ENCODE assay signal across 27 cellular contexts in genomic region chr7:14888904-14889482, GRCh38. TPM values are rescaled to one million over a fixed set of nuclear protein-coding genes. Genes with fewer than 3 reads are reported as not detected.
DNase-seq lines count a peak whose midpoint lies in the region; ATAC-seq and TF ChIP-seq lines count a peak whose summit lies in the region.
"Had no signal": no experiment of that assay in that cellular context is flagged by ENCODE, and none has a peak within 500 bp of the region (broad histone marks: within the 10 kb centered on the region; RNA-seq: fewer than 3 reads in every experiment).

No MANE protein-coding gene starts in this region.

- no peak overlapping the region for H3K4me3 Mint-ChIP-seq in HFFc6
- H3K4me3 Mint-ChIP-seq: activated CD4-positive, alpha-beta memory T cell treated with anti-CD3 and anti-CD28 coated beads for 36 hours; activated naive CD8-positive, alpha-beta T cell treated with anti-CD3 and anti-CD28 coated beads, Interleukin-2, amount 10 ng/mL, durations not matched to agents 7 days and 5 days; natural killer cell treated with Interleukin-12 subunit alpha and Interleukin-12 subunit beta and Interleukin-15 and Interleukin-18, amount 100 ng/mL, for 72 hours; stimulated activated memory B cell treated with anti-CD40 and anti-IgM and Interleukin-4, amounts not matched to agents 10 μg/mL and 1 μg/mL and 100 μg/mL, for 72 hours; T-cell had no signal

- no peak overlapping the region for H4K8ac ChIP-seq in mesendoderm (ENCODE audit: low read depth, low read length)

- H3K4me1 Mint-ChIP-seq in HFFc6 (ENCODE audit: low read depth) = peaks cover 12% of the 10 kb centered on the region
- H3K4me1 Mint-ChIP-seq: activated naive CD8-positive, alpha-beta T cell treated with anti-CD3 and anti-CD28 coated beads, Interleukin-2, amount 10 ng/mL, durations not matched to agents 7 days and 5 days; stimulated activated memory B cell treated with anti-CD40 and anti-IgM and Interleukin-4, amounts not matched to agents 10 μg/mL and 1 μg/mL and 100 μg/mL, for 72 hours; T-cell had no signal

- no peak overlapping the region for H3K27ac ChIP-seq in mesendoderm (ENCODE audit: low read depth, low read length)
- H3K27ac ChIP-seq: body of pancreas, left ventricle myocardium inferior, ovary, Peyer's patch, spleen, thoracic aorta, uterus had no signal

- H3K27ac Mint-ChIP-seq in HFFc6 = no peak overlapping the region
- H3K27ac Mint-ChIP-seq: activated CD4-positive, alpha-beta memory T cell treated with anti-CD3 and anti-CD28 coated beads for 36 hours; activated naive CD8-positive, alpha-beta T cell treated with anti-CD3 and anti-CD28 coated beads, Interleukin-2, amount 10 ng/mL, durations not matched to agents 7 days and 5 days; natural killer cell treated with Interleukin-12 subunit alpha and Interleukin-12 subunit beta and Interleukin-15 and Interleukin-18, amount 100 ng/mL, for 72 hours; stimulated activated memory B cell treated with anti-CD40 and anti-IgM and Interleukin-4, amounts not matched to agents 10 μg/mL and 1 μg/mL and 100 μg/mL, for 72 hours; T-cell had no signal

- H3K4me1 ChIP-seq in mesendoderm (ENCODE audit: control insufficient read depth, low read depth, low read length) (no peaks in the 10 kb centered on the region), mucosa of descending colon (ENCODE audit: low read depth) (no peaks in the 10 kb centered on the region)
- H3K4me1 ChIP-seq: body of pancreas, Peyer's patch, spleen, uterus had no signal

- no peaks in the 10 kb centered on the region for H3K79me1 ChIP-seq in mesendoderm (ENCODE audit: low read length)

- no peaks in the 10 kb centered on the region for H3K27me3 ChIP-seq in mesendoderm (ENCODE audit: insufficient read depth, low read length, poor library complexity)
- H3K27me3 ChIP-seq: ovary, Peyer's patch, spleen, uterus had no signal

- no peaks in the 10 kb centered on the region for H3K9me3 Mint-ChIP-seq in HFFc6
- H3K9me3 Mint-ChIP-seq: activated CD4-positive, alpha-beta memory T cell treated with anti-CD3 and anti-CD28 coated beads for 36 hours had no signal

- H3K27me3 Mint-ChIP-seq in HFFc6 (ENCODE audit: insufficient read depth) = no peaks in the 10 kb centered on the region
- H3K27me3 Mint-ChIP-seq: activated CD4-positive, alpha-beta memory T cell treated with anti-CD3 and anti-CD28 coated beads for 36 hours; activated naive CD8-positive, alpha-beta T cell treated with anti-CD3 and anti-CD28 coated beads, Interleukin-2, amount 10 ng/mL, durations not matched to agents 7 days and 5 days; natural killer cell treated with Interleukin-12 subunit alpha and Interleukin-12 subunit beta and Interleukin-15 and Interleukin-18, amount 100 ng/mL, for 72 hours; stimulated activated memory B cell treated with anti-CD40 and anti-IgM and Interleukin-4, amounts not matched to agents 10 μg/mL and 1 μg/mL and 100 μg/mL, for 72 hours; T-cell had no signal

- no peaks in the 10 kb centered on the region for H3K36me3 Mint-ChIP-seq in HFFc6 (ENCODE audit: low read depth)
- H3K36me3 Mint-ChIP-seq: activated CD4-positive, alpha-beta memory T cell treated with anti-CD3 and anti-CD28 coated beads for 36 hours; activated naive CD8-positive, alpha-beta T cell treated with anti-CD3 and anti-CD28 coated beads, Interleukin-2, amount 10 ng/mL, durations not matched to agents 7 days and 5 days; natural killer cell treated with Interleukin-12 subunit alpha and Interleukin-12 subunit beta and Interleukin-15 and Interleukin-18, amount 100 ng/mL, for 72 hours; stimulated activated memory B cell treated with anti-CD40 and anti-IgM and Interleukin-4, amounts not matched to agents 10 μg/mL and 1 μg/mL and 100 μg/mL, for 72 hours; T-cell had no signal

- H3K4me2 ChIP-seq in mesendoderm (ENCODE audit: low read length) = no peak overlapping the region

- H3K18ac ChIP-seq in mesendoderm (ENCODE audit: low read length) = peak overlapping the region; percentile 39

- H3K36me3 ChIP-seq in mesendoderm (ENCODE audit: control insufficient read depth, insufficient read depth, low read length) (no peaks in the 10 kb centered on the region), mucosa of descending colon (ENCODE audit: low read depth) (no peaks in the 10 kb centered on the region)
- H3K36me3 ChIP-seq: left ventricle myocardium inferior, ovary, Peyer's patch, spleen, thoracic aorta had no signal

- H2BK15ac ChIP-seq in mesendoderm (replicated peaks; ENCODE audit: low read depth) = no peak overlapping the region

- no peak overlapping the region for H2BK5ac ChIP-seq in mesendoderm (ENCODE audit: low read length)

- DNase-seq in COLO829 (ENCODE audit: low spot score) = peak; percentile 26
- peak; percentile 1 for DNase-seq in HFFc6
- DNase-seq in astrocyte of the hippocampus (ENCODE audit: low read depth, low spot score) = peak; percentile 41
- DNase-seq in mesendoderm = no peak
- DNase-seq in AG08396 (ENCODE audit: low spot score) = no peak
- DNase-seq in mucosa of descending colon = no peak
- DNase-seq in superior temporal gyrus (ENCODE audit: extremely low spot score) = no peak
- DNase-seq: activated CD4-positive, alpha-beta memory T cell treated with anti-CD3 and anti-CD28 coated beads for 36 hours; activated CD8-positive, alpha-beta memory T cell treated with anti-CD3 and anti-CD28 coated beads, Interleukin-2, amount 50 U/mL, for 48 hours; activated naive CD8-positive, alpha-beta T cell treated with anti-CD3 and anti-CD28 coated beads, Interleukin-2, amount 10 ng/mL, durations not matched to agents 7 days and 5 days; body of pancreas; effector CD8-positive, alpha-beta T cell; hypothalamus; left ventricle myocardium inferior; NCI-H1930; NK-92 treated with Interleukin-12 subunit alpha and Interleukin-12 subunit beta, amount 100 ng/mL, for 24 hours; ovary; Peyer's patch; retina; SIG-M5; spleen; stimulated activated CD4-positive, alpha-beta T cell treated with anti-CD3 and anti-CD28 coated beads, Interleukin-2, amount 100 ng/mL, for 48 hours; T-cell; uterus had no signal

- no peak overlapping the region for H3K23ac ChIP-seq in mesendoderm (ENCODE audit: low read length)

- WGBS in mesendoderm (ENCODE audit: extremely low coverage, insufficient coverage, low lambda C conversion rate) = no CpG with 5 or more reads among the region's 1 CpG

- no peak for ATAC-seq in mucosa of descending colon
- ATAC-seq: body of pancreas; natural killer cell treated with Interleukin-12 subunit alpha and Interleukin-12 subunit beta and Interleukin-15 and Interleukin-18, amount 100 ng/mL, for 72 hours; stimulated activated memory B cell treated with anti-CD40 and anti-IgM and Interleukin-4, amounts not matched to agents 10 μg/mL and 1 μg/mL and 100 μg/mL, for 72 hours; T-cell had no signal

- no peak overlapping the region for H3K9ac ChIP-seq in mesendoderm (ENCODE audit: low read length)

- no peak overlapping the region for H3K56ac ChIP-seq in mesendoderm (ENCODE audit: low read length)

- no peaks in the 10 kb centered on the region for H3K79me2 ChIP-seq in mesendoderm (ENCODE audit: control insufficient read depth, insufficient read depth, low read length)

- H4K5ac ChIP-seq in mesendoderm (ENCODE audit: low read length) = no peak overlapping the region

- H3K9me3 ChIP-seq in mucosa of descending colon = no peaks in the 10 kb centered on the region
- H3K9me3 ChIP-seq: body of pancreas, left ventricle myocardium inferior, ovary, Peyer's patch, spleen, thoracic aorta, uterus had no signal

- no peak overlapping the region for H2BK120ac ChIP-seq in mesendoderm (ENCODE audit: low read depth, low read length)

- H2AK5ac ChIP-seq in mesendoderm (ENCODE audit: low read length) = no peak overlapping the region

- TF ChIP-seq CTCF in HFFc6 (IDR thresholded peaks at IDR 0.05) (no peak), mucosa of descending colon (IDR thresholded peaks at IDR 0.05) (no peak)

- H3K4ac ChIP-seq in mesendoderm (ENCODE audit: low read depth, low read length) = no peak overlapping the region

- H3K4me3 ChIP-seq in mesendoderm (ENCODE audit: low read length) (no peak overlapping the region), mucosa of descending colon (no peak overlapping the region)
- H3K4me3 ChIP-seq: body of pancreas, left ventricle myocardium inferior, ovary, Peyer's patch, spleen, thoracic aorta, uterus had no signal

- intact Hi-C loops in mucosa of descending colon (cut with DNase I, micrococcal nuclease) = no loop called here

RNA-seq across cellular contexts. Expression of gene DGKB, which starts 13.6 kb away (rescaled TPM):
- under 1 TPM; 0.23 to 0.76 (median 0.61) TPM for total RNA-seq in HFFc6 (2021; fragmentation: NEBNext Ultra II Directional; extraction: Animal tissue kit (Norgen Biotek cat#: 25700))
- 0.04 TPM for polyA plus RNA-seq in mesendoderm (2013, experiment 1 of 2)
- polyA plus RNA-seq in mesendoderm (2013, experiment 2 of 2) = 0.11 TPM
- 1 to 10 TPM in 1 of 3 donors, under 1 TPM in 2; 0.19 to 5.6 (median 0.78) TPM for total RNA-seq in mucosa of descending colon
- total RNA-seq: activated CD4-positive, alpha-beta memory T cell treated with anti-CD3 and anti-CD28 coated beads for 36 hours; activated naive CD8-positive, alpha-beta T cell treated with anti-CD3 and anti-CD28 coated beads, Interleukin-2, amount 10 ng/mL, durations not matched to agents 7 days and 5 days; natural killer cell treated with Interleukin-12 subunit alpha and Interleukin-12 subunit beta and Interleukin-15 and Interleukin-18, amount 100 ng/mL, for 72 hours; T-cell had no signal

Comparison
In these comparisons a context has a peak if more than half of its experiments do, and no peak if none do; other contexts are left out.
1. DNase-seq: peak in COLO829 (single experiment), HFFc6 (single experiment) and astrocyte of the hippocampus (single experiment); none in mesendoderm (single experiment), AG08396 (single experiment), mucosa of descending colon (0 of 3) and superior temporal gyrus (single experiment).